9 cellular contexts compared by ENCODE assay signal in genomic region chr3:10366681-10367101, GRCh38. TPM values are rescaled to one million over a fixed set of nuclear protein-coding genes. Genes with fewer than 3 reads are reported as not detected.
DNase-seq lines count a peak whose midpoint lies in the region; ATAC-seq and TF ChIP-seq lines count a peak whose summit lies in the region.
"Had no signal": no experiment of that assay in that cellular context is flagged by ENCODE, and none has a peak within 500 bp of the region (broad histone marks: within the 10 kb centered on the region; RNA-seq: fewer than 3 reads in every experiment).

No MANE protein-coding gene starts in this region.

- peaks cover 3% of the 10 kb centered on the region for H3K9me3 Mint-ChIP-seq in mesothelial cell of epicardium
- H3K9me3 Mint-ChIP-seq in Caco-2 (ENCODE audit: unreplicated experiment): peaks cover 11% of the 10 kb centered on the region

- no peaks in the 10 kb centered on the region for H3K27me3 ChIP-seq in Caco-2 (replicated peaks; ENCODE audit: control insufficient read depth, insufficient read depth, low read length)

- H3K4me1 Mint-ChIP-seq in mesothelial cell of epicardium (no peaks in the 10 kb centered on the region), Caco-2 (ENCODE audit: low read depth, unreplicated experiment) (no peaks in the 10 kb centered on the region)

- no peak overlapping the region for H3K4me3 Mint-ChIP-seq in mesothelial cell of epicardium
- no peak overlapping the region for H3K4me3 Mint-ChIP-seq in Caco-2 (ENCODE audit: unreplicated experiment)

- H3K4me3 ChIP-seq in epithelial cell of esophagus (ENCODE audit: low read length) (no peak overlapping the region), Caco-2 (ENCODE audit: low read depth, low read length) (no peak overlapping the region)

- TF ChIP-seq CTCF in epithelial cell of esophagus (IDR thresholded peaks at IDR 0.05; ENCODE audit: insufficient read depth, low read depth, low read length, missing control alignments) (no peak), mesothelial cell of epicardium (IDR thresholded peaks at IDR 0.05; ENCODE audit: unreplicated experiment) (no peak), Caco-2 (IDR thresholded peaks at IDR 0.05; ENCODE audit: insufficient read depth in 1 of 2, low read depth in 1 of 2, low read length in 1 of 2, severe bottlenecking in 1 of 2, unreplicated experiment in 1 of 2) (no peak)

- peak; percentile 88 for ATAC-seq in SK-N-SH treated with all-trans-retinoic acid at 6 μM for 48 hours
- no peak for ATAC-seq in GM18519 (IDR thresholded peaks at IDR 0.05; ENCODE audit: low FRiP score, unreplicated experiment)

- DNase-seq in GOT3 (lab: John Stamatoyannopoulos, UW): peak; percentile 50
- peak; percentile 94 for DNase-seq in epithelial cell of esophagus (ENCODE audit: low read depth)
- DNase-seq in stimulated activated CD4-positive, alpha-beta T cell treated with anti-CD3 and anti-CD28 coated beads, Interleukin-15, amount 100 ng/mL, for 24 hours: peak; percentile 78
- DNase-seq in NCI-H128 (lab: John Stamatoyannopoulos, UW; ENCODE audit: unreplicated experiment): no peak
- DNase-seq in mesothelial cell of epicardium (ENCODE audit: low spot score in 2 of 2, unreplicated experiment in 2 of 2): no peak
- DNase-seq in Caco-2: no peak
- DNase-seq: T-helper 9 cell had no signal

- H3K36me3 ChIP-seq in Caco-2 (ENCODE audit: control insufficient read depth, insufficient read depth, low read length): no peaks in the 10 kb centered on the region

- H3K27ac Mint-ChIP-seq in mesothelial cell of epicardium: no peak overlapping the region
- no peak overlapping the region for H3K27ac Mint-ChIP-seq in Caco-2 (ENCODE audit: unreplicated experiment)

- intact Hi-C loops in Caco-2 (cut with micrococcal nuclease; ENCODE audit: unreplicated experiment): no loop called here

- H3K27me3 Mint-ChIP-seq in mesothelial cell of epicardium (ENCODE audit: low read depth) (peaks cover 20% of the 10 kb centered on the region), Caco-2 (ENCODE audit: insufficient read depth, unreplicated experiment) (peaks cover 19% of the 10 kb centered on the region)

- BruUV-seq in Caco-2 (replicated peaks; lab: Mats Ljungman, UMichigan): no TSS peak

- POLR2A ChIA-PET in Caco-2 (lab: Charles Lee): no interaction called here

- H3K9me3 ChIP-seq in Caco-2: no peaks in the 10 kb centered on the region

- H3K36me3 Mint-ChIP-seq in mesothelial cell of epicardium (no peaks in the 10 kb centered on the region), Caco-2 (ENCODE audit: insufficient read depth, unreplicated experiment) (peaks cover 6% of the 10 kb centered on the region)

- H3K4me1 ChIP-seq in Caco-2: no peaks in the 10 kb centered on the region

- CTCF ChIA-PET in Caco-2 (lab: Charles Lee): no interaction called here

TF ChIP-seq in SK-N-SH treated with all-trans-retinoic acid at 6 μM for 48 hours, 23 proteins besides CTCF, POLR2A, EP300 and RAD21:
- TF ChIP-seq OSR1 (CRISPR knock-in tag; IDR thresholded peaks at IDR 0.05) (no peak), ESRRG (CRISPR knock-in tag; IDR thresholded peaks at IDR 0.05) (no peak), ZNF565 (CRISPR knock-in tag; conservative IDR thresholded peaks at IDR 0.05; ENCODE audit: low read depth) (no peak), POU6F1 (CRISPR knock-in tag; IDR thresholded peaks at IDR 0.05; ENCODE audit: borderline replicate concordance, low read depth) (no peak), GLIS3 (CRISPR knock-in tag; IDR thresholded peaks at IDR 0.05) (no peak), ZC3H10 (CRISPR knock-in tag; IDR thresholded peaks at IDR 0.05) (no peak), PPARA (CRISPR knock-in tag; IDR thresholded peaks at IDR 0.05; ENCODE audit: borderline replicate concordance) (no peak), TSHZ2 (CRISPR knock-in tag; IDR thresholded peaks at IDR 0.05) (no peak), TCF4 (CRISPR knock-in tag; IDR thresholded peaks at IDR 0.05; ENCODE audit: borderline replicate concordance) (no peak), BACH2 (CRISPR knock-in tag; IDR thresholded peaks at IDR 0.05; ENCODE audit: borderline replicate concordance) (no peak), ARNTL (CRISPR knock-in tag; IDR thresholded peaks at IDR 0.05; ENCODE audit: borderline replicate concordance, low read depth) (no peak), TOX (CRISPR knock-in tag; IDR thresholded peaks at IDR 0.05; ENCODE audit: borderline replicate concordance) (no peak), RARB (CRISPR knock-in tag; IDR thresholded peaks at IDR 0.05) (no peak), ZNF70 (CRISPR knock-in tag; IDR thresholded peaks at IDR 0.05) (no peak), CSRNP3 (CRISPR knock-in tag; IDR thresholded peaks at IDR 0.05) (no peak)
- TF ChIP-seq, protein P1, sequence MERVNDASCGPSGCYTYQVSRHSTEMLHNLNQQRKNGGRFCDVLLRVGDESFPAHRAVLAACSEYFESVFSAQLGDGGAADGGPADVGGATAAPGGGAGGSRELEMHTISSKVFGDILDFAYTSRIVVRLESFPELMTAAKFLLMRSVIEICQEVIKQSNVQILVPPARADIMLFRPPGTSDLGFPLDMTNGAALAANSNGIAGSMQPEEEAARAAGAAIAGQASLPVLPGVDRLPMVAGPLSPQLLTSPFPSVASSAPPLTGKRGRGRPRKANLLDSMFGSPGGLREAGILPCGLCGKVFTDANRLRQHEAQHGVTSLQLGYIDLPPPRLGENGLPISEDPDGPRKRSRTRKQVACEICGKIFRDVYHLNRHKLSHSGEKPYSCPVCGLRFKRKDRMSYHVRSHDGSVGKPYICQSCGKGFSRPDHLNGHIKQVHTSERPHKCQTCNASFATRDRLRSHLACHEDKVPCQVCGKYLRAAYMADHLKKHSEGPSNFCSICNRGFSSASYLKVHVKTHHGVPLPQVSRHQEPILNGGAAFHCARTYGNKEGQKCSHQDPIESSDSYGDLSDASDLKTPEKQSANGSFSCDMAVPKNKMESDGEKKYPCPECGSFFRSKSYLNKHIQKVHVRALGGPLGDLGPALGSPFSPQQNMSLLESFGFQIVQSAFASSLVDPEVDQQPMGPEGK (CRISPR knock-in tag; IDR thresholded peaks at IDR 0.05; ENCODE audit: borderline replicate concordance): no peak

RNA-seq across cellular contexts. Expression of gene SEC13, which starts 45.8 kb away (rescaled TPM):
- total RNA-seq in mesothelial cell of epicardium (138 to 146 TPM (median 138 TPM) in 3 replicates), Caco-2 (2022) (135 and 141 TPM in 2 replicates)

Comparison
In these comparisons a context has a peak if more than half of its experiments do, and no peak if none do; other contexts are left out.
1. DNase-seq: peak in GOT3 (single experiment), epithelial cell of esophagus (single experiment) and stimulated activated CD4-positive, alpha-beta T cell treated with anti-CD3 and anti-CD28 coated beads, Interleukin-15, amount 100 ng/mL, for 24 hours (single experiment); none in NCI-H128 (single experiment), mesothelial cell of epicardium (0 of 2) and Caco-2 (0 of 2).